ENCODE assay signal across 19 cellular contexts in genomic region chr1:204093756-204094155, GRCh38. TPM values are rescaled to one million over a fixed set of nuclear protein-coding genes. Genes with fewer than 3 reads are reported as not detected.
A peak's percentile ranks its signal among the peaks of the same experiment; 100 is the strongest.
DNase-seq lines count a peak whose midpoint lies in the region; ATAC-seq, FAIRE-seq and TF ChIP-seq lines count a peak whose summit lies in the region.
"Had no signal": no experiment of that assay in that cellular context is flagged by ENCODE, and none has a peak within 500 bp of the region (broad histone marks: within the 10 kb centered on the region; RNA-seq: fewer than 3 reads in every experiment).

No MANE protein-coding gene starts in this region.

- H2BK5ac ChIP-seq in H1 (ENCODE audit: low read depth, low read length) = no peak overlapping the region

- H3K36me3 ChIP-seq in H1 (ENCODE audit: control insufficient read depth in 2 of 4, insufficient read depth in 4 of 4, low read length in 3 of 4) = no peaks in the 10 kb centered on the region
- H3K36me3 ChIP-seq in upper lobe of right lung = no peaks in the 10 kb centered on the region
- H3K36me3 ChIP-seq: esophagus muscularis mucosa had no signal

- H3K4me3 ChIP-seq in H1 (ENCODE audit: extremely low read depth in 1 of 4, insufficient read depth in 2 of 4, low read depth in 3 of 4, low read length in 4 of 4) (peak overlapping the region in 2 of 4 experiments; percentile 15 to 34; a peak in 3 of 8 replicates), upper lobe of right lung (no peak overlapping the region)
- H3K4me3 ChIP-seq: esophagus muscularis mucosa had no signal

- POLR2A ChIA-PET in H1 (lab: Charles Lee; ENCODE audit: partially characterized antibody) = interaction anchor here (1.2 to 7.7 kb wide), 9 partner anchors 15 to 231 kb away, joined by 3 to 101 read pairs (median 4); partner anchors contain the start of gene SOX13

- CTCF ChIA-PET in H1 (lab: Charles Lee; ENCODE audit: partially characterized antibody) = interaction anchor here (0.9 to 5.4 kb wide), 6 partner anchors 10 to 222 kb away, joined by 4 to 34 read pairs (median 7); no protein-coding TSS in a partner anchor

- TF ChIP-seq POLR2A in H1 (IDR thresholded peaks at IDR 0.05; ENCODE audit: control extremely low read depth in 1 of 2, low read depth in 2 of 2, low read length in 2 of 2) = no peak

- H2AFZ ChIP-seq in H1 (ENCODE audit: low read length) = no peak overlapping the region

- no peak overlapping the region for H3K9ac ChIP-seq in H1 (replicated peaks in 1 of 4; ENCODE audit: extremely low read depth in 1 of 4, low read depth in 3 of 4, low read length in 3 of 4)

- no peak overlapping the region for H4K91ac ChIP-seq in H1 (replicated peaks; ENCODE audit: insufficient read length, low read length)

- no peaks in the 10 kb centered on the region for H3K23me2 ChIP-seq in H1 (ENCODE audit: low read depth, low read length)

- H3K4me1 Mint-ChIP-seq in activated naive CD8-positive, alpha-beta T cell treated with anti-CD3 and anti-CD28 coated beads, Interleukin-2, amount 50 U/mL, for 24 hours = peaks cover 18% of the 10 kb centered on the region
- H3K4me1 Mint-ChIP-seq in activated naive CD8-positive, alpha-beta T cell treated with anti-CD3 and anti-CD28 coated beads for 36 hours = no peaks in the 10 kb centered on the region
- H3K4me1 Mint-ChIP-seq in neural crest cell = peaks cover 80% of the 10 kb centered on the region
- H3K4me1 Mint-ChIP-seq: activated CD4-positive, alpha-beta T cell treated with anti-CD3 and anti-CD28 coated beads, Interleukin-2, amount 10 ng/mL, durations not matched to agents 7 days and 5 days; activated naive CD4-positive, alpha-beta T cell treated with anti-CD3 and anti-CD28 coated beads, Interleukin-2, amount 10 ng/mL, durations not matched to agents 7 days and 5 days; CD4-positive, CD25-positive, alpha-beta regulatory T cell had no signal

- intact Hi-C loops in upper lobe of right lung (cut with DNase I) (no loop called here), left cardiac atrium (cut with DNase I) (no loop called here)

- H2BK15ac ChIP-seq in H1 (ENCODE audit: low read length) = no peak overlapping the region

- H4K8ac ChIP-seq in H1 (ENCODE audit: extremely low read depth, insufficient read depth, low read length) = no peak overlapping the region

- H3K27ac Mint-ChIP-seq in activated naive CD8-positive, alpha-beta T cell treated with anti-CD3 and anti-CD28 coated beads, Interleukin-2, amount 50 U/mL, for 24 hours = peak overlapping the region; percentile 26
- no peak overlapping the region for H3K27ac Mint-ChIP-seq in activated naive CD8-positive, alpha-beta T cell treated with anti-CD3 and anti-CD28 coated beads for 36 hours
- H3K27ac Mint-ChIP-seq in neural crest cell (ENCODE audit: unreplicated experiment) = peak overlapping the region; percentile 21
- H3K27ac Mint-ChIP-seq: activated CD4-positive, alpha-beta T cell treated with anti-CD3 and anti-CD28 coated beads, Interleukin-2, amount 10 ng/mL, durations not matched to agents 7 days and 5 days; activated naive CD4-positive, alpha-beta T cell treated with anti-CD3 and anti-CD28 coated beads, Interleukin-2, amount 10 ng/mL, durations not matched to agents 7 days and 5 days; CD4-positive, CD25-positive, alpha-beta regulatory T cell; dendritic cell treated with granulocyte-macrophage colony-stimulating factor and Interleukin-4, amounts not matched to agents 40 ng/mL and 50 ng/mL, for 4 days had no signal

- H3K18ac ChIP-seq in H1 (ENCODE audit: extremely low read depth, low read length) = no peak overlapping the region

- TF ChIP-seq EP300 in H1 (IDR thresholded peaks at IDR 0.05; ENCODE audit: borderline replicate concordance in 1 of 2, low read depth in 2 of 2, low read length in 2 of 2) = no peak

- H3K79me1 ChIP-seq in H1 (ENCODE audit: low read depth, low read length) = peaks cover 32% of the 10 kb centered on the region

- 64% methylated on average over 1 of the region's 1 CpG; no CpG with 5 or more reads in 1 of the 2 experiments for whole genome bisulfite sequencing in H1 (ENCODE audit: extremely low coverage in 1 of 2, insufficient coverage in 1 of 2, insufficient read length in 1 of 2, insufficient replicate concordance in 2 of 2, low coverage in 1 of 2, low lambda C conversion rate in 2 of 2, missing lambda C conversion rate in 1 of 2), 2 experiments

- no peak for DNase-seq in activated naive CD8-positive, alpha-beta T cell treated with anti-CD3 and anti-CD28 coated beads, Interleukin-2, amount 50 U/mL, for 24 hours
- DNase-seq in activated naive CD8-positive, alpha-beta T cell treated with anti-CD3 and anti-CD28 coated beads for 36 hours = no peak
- DNase-seq in H1 (ENCODE audit: low read depth in 1 of 2, low spot score in 2 of 2) (no peak), neural crest cell (ENCODE audit: low read depth, low spot score) (no peak), upper lobe of right lung (no peak), NCI-H1694 treated with DMSO at 0.1 percent for 48 hours (lab: John Stamatoyannopoulos, UW) (no peak), NCI-H2029 (lab: John Stamatoyannopoulos, UW) (no peak), left cardiac atrium (no peak)
- DNase-seq: activated CD4-positive, alpha-beta T cell treated with anti-CD3 and anti-CD28 coated beads, Interleukin-2, amount 10 ng/mL, durations not matched to agents 7 days and 5 days; activated naive CD4-positive, alpha-beta T cell treated with anti-CD3 and anti-CD28 coated beads, Interleukin-2, amount 10 ng/mL, durations not matched to agents 7 days and 5 days; CD4-positive, CD25-positive, alpha-beta regulatory T cell; islet precursor cell; NCI-H1436 treated with DMSO at 0.1 percent for 48 hours; occipital lobe; stimulated activated CD4-positive, alpha-beta T cell treated with anti-CD3 and anti-CD28 coated beads, Interleukin-4, amount 100 ng/mL, for 1 hour had no signal

- H3K27me3 ChIP-seq in H1 (replicated peaks in 1 of 4; ENCODE audit: control insufficient read depth in 3 of 4, extremely low read depth in 1 of 4, insufficient read depth in 3 of 4, low read length in 3 of 4) (no peaks in the 10 kb centered on the region), upper lobe of right lung (no peaks in the 10 kb centered on the region)
- H3K27me3 ChIP-seq: esophagus muscularis mucosa had no signal

- H2BK20ac ChIP-seq in H1 (ENCODE audit: low read length) = no peak overlapping the region

- no peak overlapping the region for H3K4ac ChIP-seq in H1 (replicated peaks; ENCODE audit: insufficient read length, low read depth, low read length)

- peak overlapping the region; percentile 62 to 71 for H3K4me2 ChIP-seq in H1 (ENCODE audit: insufficient read depth in 1 of 2, low read depth in 2 of 2, low read length in 2 of 2)

- peaks cover 47 to 52% of the 10 kb centered on the region in 2 experiments for H4K20me1 ChIP-seq in H1 (replicated peaks in 1 of 2; ENCODE audit: control insufficient read depth in 1 of 2, insufficient read depth in 2 of 2, low read length in 2 of 2)

- no peak overlapping the region for H3K14ac ChIP-seq in H1 (ENCODE audit: insufficient read length)

- H3K27ac ChIP-seq in H1 (ENCODE audit: low read depth, low read length) = no peak overlapping the region
- H3K27ac ChIP-seq in upper lobe of right lung = peak overlapping the region; percentile 58

- no peak for TF ChIP-seq RAD21 in H1 (IDR thresholded peaks at IDR 0.05 in 1 of 2, conservative IDR thresholded peaks at IDR 0.05 in 1 of 2; ENCODE audit: low read depth in 2 of 2, low read length in 2 of 2)

- peaks cover 50 to 100% of the 10 kb centered on the region in 2 experiments for H3K79me2 ChIP-seq in H1 (ENCODE audit: control insufficient read depth in 1 of 2, insufficient read depth in 2 of 2, low read length in 2 of 2)

- FAIRE-seq in H1 (lab: Jason Lieb, UNC) = no peak
- FAIRE-seq: RCC 7860 had no signal

- no peak overlapping the region for H2AK5ac ChIP-seq in H1 (ENCODE audit: low read depth, low read length)

- H3K9me3 ChIP-seq in H1 (ENCODE audit: insufficient read depth in 2 of 2, low read depth in 1 of 2, low read length in 1 of 2) (no peaks in the 10 kb centered on the region), upper lobe of right lung (no peaks in the 10 kb centered on the region)
- H3K9me3 ChIP-seq: esophagus muscularis mucosa had no signal

- no peaks in the 10 kb centered on the region for H3K9me3 Mint-ChIP-seq in activated naive CD8-positive, alpha-beta T cell treated with anti-CD3 and anti-CD28 coated beads, Interleukin-2, amount 50 U/mL, for 24 hours
- H3K9me3 Mint-ChIP-seq in activated naive CD8-positive, alpha-beta T cell treated with anti-CD3 and anti-CD28 coated beads for 36 hours = no peaks in the 10 kb centered on the region
- H3K9me3 Mint-ChIP-seq in neural crest cell = no peaks in the 10 kb centered on the region
- H3K9me3 Mint-ChIP-seq: activated CD4-positive, alpha-beta T cell treated with anti-CD3 and anti-CD28 coated beads, Interleukin-2, amount 10 ng/mL, durations not matched to agents 7 days and 5 days; activated naive CD4-positive, alpha-beta T cell treated with anti-CD3 and anti-CD28 coated beads, Interleukin-2, amount 10 ng/mL, durations not matched to agents 7 days and 5 days; CD4-positive, CD25-positive, alpha-beta regulatory T cell; dendritic cell treated with granulocyte-macrophage colony-stimulating factor and Interleukin-4, amounts not matched to agents 40 ng/mL and 50 ng/mL, for 4 days; mesothelial cell of epicardium had no signal

- no peak overlapping the region for H3K23ac ChIP-seq in H1 (ENCODE audit: insufficient read length)

- no peaks in the 10 kb centered on the region for H3K36me3 Mint-ChIP-seq in activated naive CD8-positive, alpha-beta T cell treated with anti-CD3 and anti-CD28 coated beads, Interleukin-2, amount 50 U/mL, for 24 hours (ENCODE audit: low read depth)
- H3K36me3 Mint-ChIP-seq in activated naive CD8-positive, alpha-beta T cell treated with anti-CD3 and anti-CD28 coated beads for 36 hours = no peaks in the 10 kb centered on the region
- no peaks in the 10 kb centered on the region for H3K36me3 Mint-ChIP-seq in neural crest cell (ENCODE audit: low read depth)
- H3K36me3 Mint-ChIP-seq: activated naive CD4-positive, alpha-beta T cell treated with anti-CD3 and anti-CD28 coated beads, Interleukin-2, amount 10 ng/mL, durations not matched to agents 7 days and 5 days; CD4-positive, CD25-positive, alpha-beta regulatory T cell; mesothelial cell of epicardium had no signal

- H3K4me3 Mint-ChIP-seq in activated naive CD8-positive, alpha-beta T cell treated with anti-CD3 and anti-CD28 coated beads, Interleukin-2, amount 50 U/mL, for 24 hours = no peak overlapping the region
- no peak overlapping the region for H3K4me3 Mint-ChIP-seq in activated naive CD8-positive, alpha-beta T cell treated with anti-CD3 and anti-CD28 coated beads for 36 hours
- peak overlapping the region; percentile 72 for H3K4me3 Mint-ChIP-seq in neural crest cell
- H3K4me3 Mint-ChIP-seq: activated CD4-positive, alpha-beta T cell treated with anti-CD3 and anti-CD28 coated beads, Interleukin-2, amount 10 ng/mL, durations not matched to agents 7 days and 5 days; activated naive CD4-positive, alpha-beta T cell treated with anti-CD3 and anti-CD28 coated beads, Interleukin-2, amount 10 ng/mL, durations not matched to agents 7 days and 5 days; CD4-positive, CD25-positive, alpha-beta regulatory T cell; dendritic cell treated with granulocyte-macrophage colony-stimulating factor and Interleukin-4, amounts not matched to agents 40 ng/mL and 50 ng/mL, for 4 days; mesothelial cell of epicardium had no signal

- H4K5ac ChIP-seq in H1 (ENCODE audit: insufficient read length, low read depth, low read length) = no peak overlapping the region

- H2BK120ac ChIP-seq in H1 (replicated peaks; ENCODE audit: low read depth, low read length) = no peak overlapping the region

- peaks cover 25 to 57% (median 39%) of the 10 kb centered on the region in 4 experiments for H3K4me1 ChIP-seq in H1 (replicated peaks in 1 of 4; ENCODE audit: control insufficient read depth in 3 of 4, insufficient read depth in 4 of 4, low read length in 3 of 4)
- peaks cover 50% of the 10 kb centered on the region for H3K4me1 ChIP-seq in upper lobe of right lung

- TF ChIP-seq CTCF in H1 (IDR thresholded peaks at IDR 0.05; ENCODE audit: control extremely low read depth in 1 of 3, insufficient read depth in 1 of 3, low read depth in 1 of 3, low read length in 3 of 3) = no peak
- no peak for TF ChIP-seq CTCF in neural crest cell (conservative IDR thresholded peaks at IDR 0.05)
- TF ChIP-seq CTCF in upper lobe of right lung (IDR thresholded peaks at IDR 0.05) = no peak

- no peak overlapping the region for H3K56ac ChIP-seq in H1 (replicated peaks; ENCODE audit: insufficient read length, low read depth, low read length)

- H3K27me3 Mint-ChIP-seq in activated naive CD8-positive, alpha-beta T cell treated with anti-CD3 and anti-CD28 coated beads, Interleukin-2, amount 50 U/mL, for 24 hours = no peaks in the 10 kb centered on the region
- H3K27me3 Mint-ChIP-seq in activated naive CD8-positive, alpha-beta T cell treated with anti-CD3 and anti-CD28 coated beads for 36 hours = no peaks in the 10 kb centered on the region
- no peaks in the 10 kb centered on the region for H3K27me3 Mint-ChIP-seq in neural crest cell (ENCODE audit: low read depth)

- ATAC-seq in activated naive CD8-positive, alpha-beta T cell treated with anti-CD3 and anti-CD28 coated beads, Interleukin-2, amount 50 U/mL, for 24 hours = peak; percentile 38
- ATAC-seq in upper lobe of right lung = no peak
- ATAC-seq in left cardiac atrium = no peak

- H2BK12ac ChIP-seq in H1 (ENCODE audit: low read depth, low read length) = no peak overlapping the region

RNA-seq across cellular contexts. Expression of gene SOX13, which starts 20.8 kb away (rescaled TPM):
- total RNA-seq in activated naive CD8-positive, alpha-beta T cell treated with anti-CD3 and anti-CD28 coated beads for 36 hours = not detected
- total RNA-seq in H1 (2021; fragmentation: NEBNext Ultra II Directional; extraction: Animal tissue kit (Norgen Biotek cat#: 25700)) = 173 and 180 TPM in 2 replicates
- polyA plus RNA-seq in H1 (2011; rRNA removed) = 113 and 169 TPM in 2 replicates
- polyA plus RNA-seq in H1 (2011; cell fraction: cytosol; rRNA removed) = 96.2 TPM
- polyA plus RNA-seq in H1 (2011; cell fraction: nucleus; rRNA removed) = 219 TPM
- 59.8 to 90.9 TPM (median 83.4 TPM) in 4 replicates for polyA plus RNA-seq in H1 (2012, experiment 1 of 2)
- polyA plus RNA-seq in H1 (2012, experiment 2 of 2) = 63.6 TPM
- 44.3 TPM for polyA plus RNA-seq in H1 (2013, experiment 1 of 2)
- polyA plus RNA-seq in H1 (2013, experiment 2 of 2) = 44.2 TPM
- 81.6 and 128 TPM in 2 replicates for polyA minus RNA-seq in H1 (2011; rRNA and poly(A)+ RNA removed)
- polyA minus RNA-seq in H1 (2011; cell fraction: cytosol; rRNA and poly(A)+ RNA removed) = 90.1 TPM
- 162 TPM for polyA minus RNA-seq in H1 (2011; cell fraction: nucleus; rRNA and poly(A)+ RNA removed)
- 60.9 and 64.4 TPM in 2 replicates for total RNA-seq in neural crest cell
- 76.3 TPM for total RNA-seq in upper lobe of right lung
- 10 to 100 TPM; 14.0 to 14.4 TPM for total RNA-seq in left cardiac atrium
- polyA plus RNA-seq: CD4-positive, CD25-positive, alpha-beta regulatory T cell had no signal

RNA-seq across cellular contexts. Expression of gene ETNK2, which starts 58.1 kb away (rescaled TPM):
- total RNA-seq in activated naive CD8-positive, alpha-beta T cell treated with anti-CD3 and anti-CD28 coated beads for 36 hours = 1 to 10 TPM; 1.5 to 1.7 TPM
- 20.1 and 23.1 TPM in 2 replicates for total RNA-seq in H1 (2021; fragmentation: NEBNext Ultra II Directional; extraction: Animal tissue kit (Norgen Biotek cat#: 25700))
- polyA plus RNA-seq in H1 (2011; rRNA removed) = 24.5 and 26.7 TPM in 2 replicates
- polyA plus RNA-seq in H1 (2011; cell fraction: cytosol; rRNA removed) = 22.8 TPM
- polyA plus RNA-seq in H1 (2011; cell fraction: nucleus; rRNA removed) = 23.2 TPM
- 14.3 to 19.9 TPM (median 18.7 TPM) in 4 replicates for polyA plus RNA-seq in H1 (2012, experiment 1 of 2)
- 23.9 TPM for polyA plus RNA-seq in H1 (2012, experiment 2 of 2)
- polyA plus RNA-seq in H1 (2013, experiment 1 of 2) = 11.3 TPM
- polyA plus RNA-seq in H1 (2013, experiment 2 of 2) = 11.4 TPM
- polyA minus RNA-seq in H1 (2011; rRNA and poly(A)+ RNA removed) = 31.5 and 38.8 TPM in 2 replicates
- 11.0 TPM for polyA minus RNA-seq in H1 (2011; cell fraction: cytosol; rRNA and poly(A)+ RNA removed)
- 10.8 TPM for polyA minus RNA-seq in H1 (2011; cell fraction: nucleus; rRNA and poly(A)+ RNA removed)
- total RNA-seq in neural crest cell (12.1 and 14.5 TPM in 2 replicates), upper lobe of right lung (3.6 TPM), left cardiac atrium (1 to 10 TPM; 5.3 to 6.2 TPM)

Comparison
In these comparisons a context has a peak if more than half of its experiments do, and no peak if none do; other contexts are left out.
1. RNA of gene SOX13, which starts 20.8 kb away (total RNA-seq): 173 to 180 TPM in H1, 76.3 TPM in upper lobe of right lung (single experiment), 60.9 to 64.4 TPM in neural crest cell and 14.0 to 14.4 TPM in left cardiac atrium; not detected in activated naive CD8-positive, alpha-beta T cell treated with anti-CD3 and anti-CD28 coated beads for 36 hours; every median in the first group is over 10 times any median in the second.